Comparison of ENCODE assay signal across 6 cellular contexts in genomic region chr4:3618335-3618734, GRCh38.
DNase-seq lines count a peak whose midpoint lies in the region; TF ChIP-seq lines count a peak whose summit lies in the region.
"Not testable (repeated sequence)": the region's sequence is repeated elsewhere in the genome, so short reads cannot be mapped to it uniquely, and the experiment has no call there.

No MANE protein-coding gene starts in this region.

- 75 to 86% methylated on average over 3 of the region's 3 CpGs for WGBS in sigmoid colon, 2 donors

- not testable (repeated sequence) for TF ChIP-seq POLR2A in sigmoid colon (IDR thresholded peaks at IDR 0.05)

- TF ChIP-seq CTCF in nephron (IDR thresholded peaks at IDR 0.05; ENCODE audit: unreplicated experiment in 3 of 3); sigmoid colon (IDR thresholded peaks at IDR 0.05): not testable (repeated sequence)

- DNase-seq in G401 (ENCODE audit: low spot score) (peak; percentile 90), cerebellar cortex (ENCODE audit: low spot score) (peak; percentile 88), cerebellum (ENCODE audit: low spot score) (peak; percentile 41), left kidney (ENCODE audit: low read depth, low spot score) (peak; percentile 56), sigmoid colon (peak; percentile 20)

- H3K4me3 Mint-ChIP-seq in nephron, result not testable (repeated sequence)

- peak overlapping the region; percentile 22 to 72 (median 25) for H3K27ac Mint-ChIP-seq in nephron

- H3K4me1 ChIP-seq in sigmoid colon, result not testable (repeated sequence)

- H3K4me1 Mint-ChIP-seq in nephron, result peaks cover 54% of the 10 kb centered on the region

- H3K9me3 ChIP-seq in sigmoid colon, result not testable (repeated sequence)

- peaks cover 0 to 20% (median 0%) of the 10 kb centered on the region in 3 donors for H3K27me3 ChIP-seq in sigmoid colon

- not testable (repeated sequence) for H3K36me3 Mint-ChIP-seq in nephron (ENCODE audit: low read depth)

- H3K27me3 Mint-ChIP-seq in nephron (ENCODE audit: low read depth), result peaks cover 25% of the 10 kb centered on the region

- in situ Hi-C loops in G401 (cut with HindIII; ENCODE audit: low sequenced_read_pairs), result not testable (repeated sequence)

- not testable (repeated sequence) for TF ChIP-seq EP300 in sigmoid colon (IDR thresholded peaks at IDR 0.05)

- not testable (repeated sequence) for H3K36me3 ChIP-seq in sigmoid colon

- H3K4me3 ChIP-seq in sigmoid colon, result not testable (repeated sequence)

- intact Hi-C loops in sigmoid colon (cut with DNase I), result not testable (repeated sequence)

- H3K9me3 Mint-ChIP-seq in nephron, result peaks cover 21% of the 10 kb centered on the region

- H3K27ac ChIP-seq in sigmoid colon, result not testable (repeated sequence)

Comparison
In these comparisons a context has a peak if more than half of its experiments do, and no peak if none do; other contexts are left out.
1. DNase-seq: peak in every context shown above with its lines; median percentile 90 in G401; 88 in cerebellar cortex; 56 in left kidney; 41 in cerebellum; 20 in sigmoid colon.